2 cellular contexts compared by ENCODE assay signal in the genomic region with DNA sequence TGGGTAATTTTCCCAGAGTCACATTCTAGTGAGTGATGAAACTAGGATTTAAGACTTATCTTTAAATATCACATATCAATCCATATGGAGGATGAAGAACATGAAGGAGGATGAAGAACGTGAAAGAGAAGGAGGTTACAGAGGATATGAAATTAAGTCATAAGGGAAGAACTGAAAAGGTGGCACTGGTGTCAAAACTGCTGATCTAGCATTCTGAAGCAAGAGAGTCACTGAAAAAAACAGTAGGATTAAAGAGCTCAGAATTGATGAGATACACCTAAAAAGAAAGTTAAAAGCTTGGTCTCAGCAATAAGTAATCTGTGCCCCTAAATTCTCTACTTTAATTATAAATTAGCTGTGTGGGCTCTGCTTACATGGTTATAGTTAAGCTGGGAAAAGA.
A peak's percentile ranks its signal among the peaks of the same experiment; 100 is the strongest.
TF ChIP-seq lines count a peak whose summit lies in the region.

No MANE protein-coding gene starts in this region.

TF ChIP-seq in HepG2, 621 proteins besides CTCF, POLR2A, EP300 and RAD21:
- no peak for TF ChIP-seq ZNF430 (CRISPR knock-in tag; IDR thresholded peaks at IDR 0.05)
- TF ChIP-seq MAFF (IDR thresholded peaks at IDR 0.05; ENCODE audit: low read depth, low read length): peak; percentile 89
- peak; percentile 91 to 95 for TF ChIP-seq MAFK (conservative IDR thresholded peaks at IDR 0.05 in 1 of 2, IDR thresholded peaks at IDR 0.05 in 1 of 2; ENCODE audit: low read length in 2 of 2)

TF ChIP-seq in endothelial cell of umbilical vein, 7 proteins besides CTCF, POLR2A, EP300 and RAD21:
- TF ChIP-seq POLR2AphosphoS5 (IDR thresholded peaks at IDR 0.05; ENCODE audit: insufficient read depth, low read depth, low read length) (no peak), JUN (IDR thresholded peaks at IDR 0.05; ENCODE audit: borderline replicate concordance, insufficient read depth, insufficient read length, low read depth) (no peak), GATA2 (IDR thresholded peaks at IDR 0.05; ENCODE audit: insufficient read depth, insufficient read length, low read depth, low read length) (no peak), EZH2 (IDR thresholded peaks at IDR 0.05; ENCODE audit: borderline replicate concordance, low read depth, low read length, severe bottlenecking) (no peak), FOS (IDR thresholded peaks at IDR 0.05; ENCODE audit: borderline replicate concordance, insufficient read depth, low read length) (no peak), MYC (IDR thresholded peaks at IDR 0.05; ENCODE audit: low read depth, low read length) (no peak)
- TF ChIP-seq, protein P1, sequence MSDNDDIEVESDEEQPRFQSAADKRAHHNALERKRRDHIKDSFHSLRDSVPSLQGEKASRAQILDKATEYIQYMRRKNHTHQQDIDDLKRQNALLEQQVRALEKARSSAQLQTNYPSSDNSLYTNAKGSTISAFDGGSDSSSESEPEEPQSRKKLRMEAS (IDR thresholded peaks at IDR 0.05; ENCODE audit: insufficient read depth, insufficient read length): no peak
